Comparison of ENCODE assay signal across 8 cellular contexts in genomic region chr14:21072102-21072501, GRCh38. TPM values are rescaled to one million over a fixed set of nuclear protein-coding genes. Genes with fewer than 3 reads are reported as not detected.
DNase-seq lines count a peak whose midpoint lies in the region; ATAC-seq and TF ChIP-seq lines count a peak whose summit lies in the region.

No MANE protein-coding gene starts in this region.

- H3K27me3 ChIP-seq in heart left ventricle (peaks cover 0 to 6% (median 0%) of the 10 kb centered on the region in 9 donors), gastrocnemius medialis (no peaks in the 10 kb centered on the region)

- H3K4me3 ChIP-seq in heart left ventricle (peak overlapping the region in 10 of 12 donors; percentile 68 to 99 (median 86)), gastrocnemius medialis (peak overlapping the region; percentile 68 to 83 (median 74))

- no peak for ATAC-seq in activated CD4-positive, alpha-beta T cell treated with anti-CD3 and anti-CD28 coated beads for 36 hours
- ATAC-seq in heart left ventricle: peak in 3 of 4 donors; percentile 9 to 27 (median 27)
- peak in 1 of 2 donors; percentile 17 for ATAC-seq in gastrocnemius medialis
- ATAC-seq in HG03354 (IDR thresholded peaks at IDR 0.05; ENCODE audit: poor library complexity, severe bottlenecking, unreplicated experiment): no peak

- H3K4me1 ChIP-seq in heart left ventricle (peaks cover 0 to 40% (median 28%) of the 10 kb centered on the region in 12 donors), gastrocnemius medialis (peaks cover 17 to 30% of the 10 kb centered on the region in 2 donors)

- no peaks in the 10 kb centered on the region for H3K36me3 Mint-ChIP-seq in activated CD4-positive, alpha-beta T cell treated with anti-CD3 and anti-CD28 coated beads for 36 hours (ENCODE audit: low read depth)
- no peaks in the 10 kb centered on the region for H3K36me3 Mint-ChIP-seq in activated T-helper 1 cell treated with anti-CD3 and anti-CD28 coated beads, Interleukin-12 subunit alpha, Interleukin-12 subunit beta, Interleukin-2, Interleukin-4 antibody, amounts not matched to agents 30 ng/mL and 10 ng/mL and 1 ng/mL, durations not matched to agents 14 hours and 24 hours and 36 hours (ENCODE audit: low read depth)

- peak overlapping the region; percentile 86 to 99 (median 92) for H3K27ac ChIP-seq in heart left ventricle
- peak overlapping the region; percentile 84 to 91 (median 88) for H3K27ac ChIP-seq in gastrocnemius medialis

- intact Hi-C loops in activated CD4-positive, alpha-beta T cell treated with anti-CD3 and anti-CD28 coated beads for 36 hours (cut with DNase I, micrococcal nuclease): no loop called here
- intact Hi-C loops in activated T-helper 1 cell treated with anti-CD3 and anti-CD28 coated beads, Interleukin-12 subunit alpha, Interleukin-12 subunit beta, Interleukin-2, Interleukin-4 antibody, amounts not matched to agents 30 ng/mL and 10 ng/mL and 1 ng/mL, durations not matched to agents 14 hours and 24 hours and 36 hours (cut with micrococcal nuclease): no loop called here
- intact Hi-C loops in heart left ventricle (cut with DNase I): loop anchor here in 1 of 10 donors (2.0 kb wide), 1 partner anchor 19 kb away; no protein-coding TSS in a partner anchor
- intact Hi-C loops in gastrocnemius medialis (cut with DNase I; ENCODE audit: low total_unique reads): no loop called here

- no peak overlapping the region for H3K27ac Mint-ChIP-seq in activated CD4-positive, alpha-beta T cell treated with anti-CD3 and anti-CD28 coated beads for 36 hours
- H3K27ac Mint-ChIP-seq in activated T-helper 1 cell treated with anti-CD3 and anti-CD28 coated beads, Interleukin-12 subunit alpha, Interleukin-12 subunit beta, Interleukin-2, Interleukin-4 antibody, amounts not matched to agents 30 ng/mL and 10 ng/mL and 1 ng/mL, durations not matched to agents 14 hours and 24 hours and 36 hours: no peak overlapping the region

- H3K27me3 Mint-ChIP-seq in activated CD4-positive, alpha-beta T cell treated with anti-CD3 and anti-CD28 coated beads for 36 hours: peaks cover 49% of the 10 kb centered on the region
- peaks cover 57% of the 10 kb centered on the region for H3K27me3 Mint-ChIP-seq in activated T-helper 1 cell treated with anti-CD3 and anti-CD28 coated beads, Interleukin-12 subunit alpha, Interleukin-12 subunit beta, Interleukin-2, Interleukin-4 antibody, amounts not matched to agents 30 ng/mL and 10 ng/mL and 1 ng/mL, durations not matched to agents 14 hours and 24 hours and 36 hours (ENCODE audit: insufficient read depth)

- H3K4me1 Mint-ChIP-seq in activated CD4-positive, alpha-beta T cell treated with anti-CD3 and anti-CD28 coated beads for 36 hours: peaks cover 33% of the 10 kb centered on the region
- peaks cover 32% of the 10 kb centered on the region for H3K4me1 Mint-ChIP-seq in activated T-helper 1 cell treated with anti-CD3 and anti-CD28 coated beads, Interleukin-12 subunit alpha, Interleukin-12 subunit beta, Interleukin-2, Interleukin-4 antibody, amounts not matched to agents 30 ng/mL and 10 ng/mL and 1 ng/mL, durations not matched to agents 14 hours and 24 hours and 36 hours (ENCODE audit: low read depth)

- CTCF ChIA-PET in activated CD4-positive, alpha-beta T cell treated with anti-CD3 and anti-CD28 coated beads for 36 hours (lab: Charles Lee): interaction anchor here (0.7 to 5.7 kb wide), 10 partner anchors 9 to 57 kb away, joined by 3 to 48 read pairs (median 3); partner anchors contain the start of gene RNASE8

- peak overlapping the region; percentile 63 for H3K4me3 Mint-ChIP-seq in activated CD4-positive, alpha-beta T cell treated with anti-CD3 and anti-CD28 coated beads for 36 hours
- H3K4me3 Mint-ChIP-seq in activated T-helper 1 cell treated with anti-CD3 and anti-CD28 coated beads, Interleukin-12 subunit alpha, Interleukin-12 subunit beta, Interleukin-2, Interleukin-4 antibody, amounts not matched to agents 30 ng/mL and 10 ng/mL and 1 ng/mL, durations not matched to agents 14 hours and 24 hours and 36 hours: peak overlapping the region; percentile 57

- 36 to 47% (median 41%) methylated on average over 4 of the region's 4 CpGs for WGBS in heart left ventricle, 4 donors

- in situ Hi-C loops in gastrocnemius medialis (cut with MboI; ENCODE audit: low sequenced_read_pairs in 4 of 4): loop anchor here in 1 of 4 donors (25.0 kb wide), 1 partner anchor 385 kb away; the partner anchor contains the start of genes ANG and RNASE4

- H3K9me3 ChIP-seq in heart left ventricle (no peaks in the 10 kb centered on the region), gastrocnemius medialis (no peaks in the 10 kb centered on the region)

- TF ChIP-seq POLR2A in heart left ventricle (IDR thresholded peaks at IDR 0.05): peak in 1 of 2 donors; percentile 17
- no peak for TF ChIP-seq POLR2A in gastrocnemius medialis (IDR thresholded peaks at IDR 0.05)

- POLR2A ChIA-PET in activated CD4-positive, alpha-beta T cell treated with anti-CD3 and anti-CD28 coated beads for 36 hours (lab: Charles Lee): interaction anchor here (1.4 to 1.6 kb wide), 2 partner anchors 20 to 33 kb away, joined by 3 to 4 read pairs; no protein-coding TSS in a partner anchor

- H3K9me3 Mint-ChIP-seq in activated CD4-positive, alpha-beta T cell treated with anti-CD3 and anti-CD28 coated beads for 36 hours (ENCODE audit: low read depth): no peaks in the 10 kb centered on the region
- no peaks in the 10 kb centered on the region for H3K9me3 Mint-ChIP-seq in activated T-helper 1 cell treated with anti-CD3 and anti-CD28 coated beads, Interleukin-12 subunit alpha, Interleukin-12 subunit beta, Interleukin-2, Interleukin-4 antibody, amounts not matched to agents 30 ng/mL and 10 ng/mL and 1 ng/mL, durations not matched to agents 14 hours and 24 hours and 36 hours

- TF ChIP-seq CTCF in heart left ventricle (IDR thresholded peaks at IDR 0.05) (no peak), gastrocnemius medialis (IDR thresholded peaks at IDR 0.05 in 4 of 5, conservative IDR thresholded peaks at IDR 0.05 in 1 of 5) (no peak)

- H3K36me3 ChIP-seq in heart left ventricle (peaks cover 0 to 46% (median 38%) of the 10 kb centered on the region in 9 donors), gastrocnemius medialis (peaks cover 0 to 22% of the 10 kb centered on the region in 2 donors)

- DNase-seq in activated CD4-positive, alpha-beta T cell treated with anti-CD3 and anti-CD28 coated beads for 36 hours: no peak
- no peak for DNase-seq in activated CD4-positive, alpha-beta T cell treated with anti-CD3 and anti-CD28 coated beads, Interleukin-2, amount 50 U/mL, for 48 hours
- no peak for DNase-seq in activated T-helper 1 cell treated with anti-CD3 and anti-CD28 coated beads, Interleukin-12 subunit alpha, Interleukin-12 subunit beta, Interleukin-2, Interleukin-4 antibody, amounts not matched to agents 30 ng/mL and 10 ng/mL and 1 ng/mL, durations not matched to agents 14 hours and 24 hours and 36 hours (ENCODE audit: low spot score)
- DNase-seq in heart left ventricle (peak in 3 of 5 donors; percentile 55 to 64 (median 58)), gastrocnemius medialis (no peak)
- no peak for DNase-seq in activated CD4-positive, CD25-positive, alpha-beta regulatory T cell treated with anti-CD3 and anti-CD28 coated beads, Interleukin-2, amount 50 U/mL, for 72 hours
- no peak for DNase-seq in activated CD4-positive, CD25-positive, alpha-beta regulatory T cell (lab: John Stamatoyannopoulos, UW)

RNA-seq across cellular contexts. Expression of gene ARHGEF40, which starts 2.0 kb away (rescaled TPM):
- total RNA-seq in activated CD4-positive, alpha-beta T cell treated with anti-CD3 and anti-CD28 coated beads for 36 hours: under 1 TPM; 0.05 to 0.09 TPM
- not detected in 2 replicates for total RNA-seq in activated T-helper 1 cell treated with anti-CD3 and anti-CD28 coated beads, Interleukin-12 subunit alpha, Interleukin-12 subunit beta, Interleukin-2, Interleukin-4 antibody, amounts not matched to agents 30 ng/mL and 10 ng/mL and 1 ng/mL, durations not matched to agents 14 hours and 24 hours and 36 hours
- total RNA-seq in heart left ventricle: 10 to 100 TPM; 16.1 to 31.5 (median 18.8) TPM
- 10 to 100 TPM; 15.5 to 18.2 TPM for polyA plus RNA-seq in heart left ventricle
- total RNA-seq in gastrocnemius medialis: 10 to 100 TPM; 10.4 to 15.7 (median 12.9) TPM

RNA-seq across cellular contexts. Expression of gene RNASE8, which starts 14.5 kb away (rescaled TPM):
- not detected for total RNA-seq in activated CD4-positive, alpha-beta T cell treated with anti-CD3 and anti-CD28 coated beads for 36 hours
- not detected in 2 replicates for total RNA-seq in activated T-helper 1 cell treated with anti-CD3 and anti-CD28 coated beads, Interleukin-12 subunit alpha, Interleukin-12 subunit beta, Interleukin-2, Interleukin-4 antibody, amounts not matched to agents 30 ng/mL and 10 ng/mL and 1 ng/mL, durations not matched to agents 14 hours and 24 hours and 36 hours
- total RNA-seq in heart left ventricle: not detected
- not detected for polyA plus RNA-seq in heart left ventricle
- total RNA-seq in gastrocnemius medialis: not detected

RNA-seq across cellular contexts. Expression of gene ZNF219, which starts 26.4 kb away (rescaled TPM):
- total RNA-seq in activated CD4-positive, alpha-beta T cell treated with anti-CD3 and anti-CD28 coated beads for 36 hours: 10 to 100 TPM in 1 of 2 experiments, 1 to 10 TPM in 1; 9.6 to 10.8 TPM
- total RNA-seq in activated T-helper 1 cell treated with anti-CD3 and anti-CD28 coated beads, Interleukin-12 subunit alpha, Interleukin-12 subunit beta, Interleukin-2, Interleukin-4 antibody, amounts not matched to agents 30 ng/mL and 10 ng/mL and 1 ng/mL, durations not matched to agents 14 hours and 24 hours and 36 hours: 8.2 and 8.3 TPM in 2 replicates
- total RNA-seq in heart left ventricle (10 to 100 TPM; 33.9 to 97.9 (median 38.2) TPM), gastrocnemius medialis (10 to 100 TPM; 25.9 to 48.9 (median 43.9) TPM)
- 10 to 100 TPM; 50.0 to 57.4 TPM for polyA plus RNA-seq in heart left ventricle

RNA-seq across cellular contexts. Expression of gene TMEM253, which starts 28.8 kb away (rescaled TPM):
- total RNA-seq in activated CD4-positive, alpha-beta T cell treated with anti-CD3 and anti-CD28 coated beads for 36 hours: under 1 TPM in 1 of 2 experiments, not detected in 1; 0.44 TPM
- total RNA-seq in activated T-helper 1 cell treated with anti-CD3 and anti-CD28 coated beads, Interleukin-12 subunit alpha, Interleukin-12 subunit beta, Interleukin-2, Interleukin-4 antibody, amounts not matched to agents 30 ng/mL and 10 ng/mL and 1 ng/mL, durations not matched to agents 14 hours and 24 hours and 36 hours: not detected in 2 replicates
- total RNA-seq in heart left ventricle (under 1 TPM in 6 of 9 donors, not detected in 3; 0.19 to 0.79 (median 0.36) TPM), gastrocnemius medialis (under 1 TPM in 2 of 4 donors, not detected in 2; 0.19 to 0.35 TPM)
- polyA plus RNA-seq in heart left ventricle: under 1 TPM; 0.29 to 0.57 TPM

RNA-seq across cellular contexts. Expression of gene RNASE7, which starts 29.9 kb away (rescaled TPM):
- total RNA-seq in activated CD4-positive, alpha-beta T cell treated with anti-CD3 and anti-CD28 coated beads for 36 hours: not detected
- total RNA-seq in activated T-helper 1 cell treated with anti-CD3 and anti-CD28 coated beads, Interleukin-12 subunit alpha, Interleukin-12 subunit beta, Interleukin-2, Interleukin-4 antibody, amounts not matched to agents 30 ng/mL and 10 ng/mL and 1 ng/mL, durations not matched to agents 14 hours and 24 hours and 36 hours: not detected in 2 replicates
- total RNA-seq in heart left ventricle (not detected), gastrocnemius medialis (under 1 TPM in 1 of 4 donors, not detected in 3; 0.55 TPM)
- polyA plus RNA-seq in heart left ventricle: under 1 TPM in 1 of 2 donors, not detected in 1; 0.04 TPM

Comparison
In these comparisons a context has a peak if more than half of its experiments do, and no peak if none do; other contexts are left out.
1. ATAC-seq: peak in heart left ventricle (3 of 4); none in activated CD4-positive, alpha-beta T cell treated with anti-CD3 and anti-CD28 coated beads for 36 hours (single experiment) and HG03354 (single experiment).
2. DNase-seq: peak in heart left ventricle (3 of 5); none in activated CD4-positive, alpha-beta T cell treated with anti-CD3 and anti-CD28 coated beads for 36 hours (single experiment), activated CD4-positive, alpha-beta T cell treated with anti-CD3 and anti-CD28 coated beads, Interleukin-2, amount 50 U/mL, for 48 hours (0 of 2), activated T-helper 1 cell treated with anti-CD3 and anti-CD28 coated beads, Interleukin-12 subunit alpha, Interleukin-12 subunit beta, Interleukin-2, Interleukin-4 antibody, amounts not matched to agents 30 ng/mL and 10 ng/mL and 1 ng/mL, durations not matched to agents 14 hours and 24 hours and 36 hours (single experiment), gastrocnemius medialis (0 of 2), activated CD4-positive, CD25-positive, alpha-beta regulatory T cell treated with anti-CD3 and anti-CD28 coated beads, Interleukin-2, amount 50 U/mL, for 72 hours (single experiment) and activated CD4-positive, CD25-positive, alpha-beta regulatory T cell (0 of 4).
3. RNA of gene ARHGEF40, which starts 2.0 kb away (total RNA-seq): 16.1 to 31.5 TPM in heart left ventricle and 10.4 to 15.7 TPM in gastrocnemius medialis; 0.05 to 0.09 TPM in activated CD4-positive, alpha-beta T cell treated with anti-CD3 and anti-CD28 coated beads for 36 hours and not detected in activated T-helper 1 cell treated with anti-CD3 and anti-CD28 coated beads, Interleukin-12 subunit alpha, Interleukin-12 subunit beta, Interleukin-2, Interleukin-4 antibody, amounts not matched to agents 30 ng/mL and 10 ng/mL and 1 ng/mL, durations not matched to agents 14 hours and 24 hours and 36 hours; every median in the first group is over 10 times any median in the second.